Comparison of ENCODE assay signal across 12 cellular contexts in genomic region chr6:181049-181654, GRCh38.
DNase-seq lines count a peak whose midpoint lies in the region; ATAC-seq and TF ChIP-seq lines count a peak whose summit lies in the region.
"Had no signal": no experiment of that assay in that cellular context is flagged by ENCODE, and none has a peak within 500 bp of the region (broad histone marks: within the 10 kb centered on the region; RNA-seq: fewer than 3 reads in every experiment).

No MANE protein-coding gene starts in this region.

- no peaks in the 10 kb centered on the region for H3K9me3 ChIP-seq in CD4-positive, CD25-positive, alpha-beta regulatory T cell (ENCODE audit: control insufficient read depth in 2 of 2, low read length in 2 of 2)
- no peaks in the 10 kb centered on the region for H3K9me3 ChIP-seq in OCI-LY1 (ENCODE audit: low read length)

- H2AFZ ChIP-seq in OCI-LY1 (ENCODE audit: low read length), result no peak overlapping the region

- peak overlapping the region; percentile 48 for H3K9ac ChIP-seq in OCI-LY1 (ENCODE audit: low read length)

- no peak overlapping the region for H3K27ac ChIP-seq in CD4-positive, CD25-positive, alpha-beta regulatory T cell (ENCODE audit: insufficient read depth, low read length, poor library complexity, severe bottlenecking)
- peak overlapping the region; percentile 93 for H3K27ac ChIP-seq in OCI-LY1 (ENCODE audit: low read depth, low read length, poor library complexity, severe bottlenecking)

- H3K9me2 ChIP-seq in OCI-LY1 (ENCODE audit: low read depth, low read length), result no peaks in the 10 kb centered on the region

- intact Hi-C loops in lower leg skin (cut with DNase I; ENCODE audit: low total_unique reads), result no loop called here

- H3K36me3 Mint-ChIP-seq in CD4-positive, CD25-positive, alpha-beta regulatory T cell, result no peaks in the 10 kb centered on the region
- H3K36me3 Mint-ChIP-seq in WTC11, result peaks cover 19% of the 10 kb centered on the region

- POLR2A ChIA-PET in WTC11 (lab: Charles Lee), result no interaction called here

- no peaks in the 10 kb centered on the region for H3K79me2 ChIP-seq in OCI-LY1 (ENCODE audit: insufficient read depth, low read length)

- H3K9me3 Mint-ChIP-seq in CD4-positive, CD25-positive, alpha-beta regulatory T cell, result peaks cover 0 to 3% (median 0%) of the 10 kb centered on the region in 7 donors
- peaks cover 23% of the 10 kb centered on the region for H3K9me3 Mint-ChIP-seq in WTC11

- H3K4me1 ChIP-seq in CD4-positive, CD25-positive, alpha-beta regulatory T cell (ENCODE audit: control insufficient read depth, insufficient read depth, low read length, poor library complexity, severe bottlenecking), result peaks cover 7% of the 10 kb centered on the region
- peaks cover 59% of the 10 kb centered on the region for H3K4me1 ChIP-seq in OCI-LY1 (ENCODE audit: insufficient read depth, low read length, severe bottlenecking)

- WGBS in lower leg skin, 2 donors, result 53 to 63% methylated on average over 5 of the region's 5 CpGs

- H3K36me3 ChIP-seq in CD4-positive, CD25-positive, alpha-beta regulatory T cell (ENCODE audit: control insufficient read depth, insufficient read depth, low read length), result no peaks in the 10 kb centered on the region
- no peaks in the 10 kb centered on the region for H3K36me3 ChIP-seq in OCI-LY1 (ENCODE audit: insufficient read depth, low read length)

- H3K27me3 ChIP-seq in CD4-positive, CD25-positive, alpha-beta regulatory T cell (ENCODE audit: control insufficient read depth, insufficient read depth, low read length), result no peaks in the 10 kb centered on the region
- H3K27me3 ChIP-seq in OCI-LY1 (ENCODE audit: insufficient read depth, low read length), result no peaks in the 10 kb centered on the region

- peak in 1 of 2 donors; percentile 34 for ATAC-seq in CD4-positive, CD25-positive, alpha-beta regulatory T cell (ENCODE audit: low read depth in 2 of 2)
- peak; percentile 66 for ATAC-seq in GM18909 (IDR thresholded peaks at IDR 0.05; ENCODE audit: poor library complexity, unreplicated experiment)
- ATAC-seq in HG02759 (IDR thresholded peaks at IDR 0.05; ENCODE audit: unreplicated experiment), result peak; percentile 55
- no peak for ATAC-seq in WTC11

- no peaks in the 10 kb centered on the region for H3K27me3 Mint-ChIP-seq in CD4-positive, CD25-positive, alpha-beta regulatory T cell
- peaks cover 7% of the 10 kb centered on the region for H3K27me3 Mint-ChIP-seq in WTC11 (ENCODE audit: low read depth)

- no peak for TF ChIP-seq CTCF in OCI-LY1 (IDR thresholded peaks at IDR 0.05; ENCODE audit: low read length)
- no peak for TF ChIP-seq CTCF in WTC11 (IDR thresholded peaks at IDR 0.05)
- no peak for TF ChIP-seq CTCF in lower leg skin (IDR thresholded peaks at IDR 0.05)

- peak overlapping the region in 1 of 3 donors; percentile 64 for H3K27ac Mint-ChIP-seq in CD4-positive, CD25-positive, alpha-beta regulatory T cell
- no peak overlapping the region for H3K27ac Mint-ChIP-seq in WTC11

- DNase-seq in CD4-positive, CD25-positive, alpha-beta regulatory T cell, result peak in 1 of 3 donors; percentile 45
- DNase-seq in WTC11 (ENCODE audit: low spot score) (no peak), superior temporal gyrus (ENCODE audit: extremely low spot score) (no peak), T1000 (lab: John Stamatoyannopoulos, UW) (no peak), lower leg skin (ENCODE audit: low spot score in 2 of 2) (no peak)
- DNase-seq: AML-193, glutamatergic neuron, Kasumi-1, retina had no signal

- CTCF ChIA-PET in WTC11 (lab: Charles Lee), result interaction anchor here (1.5 kb wide), 1 partner anchor 8 kb away, joined by 4 read pairs; no protein-coding TSS in a partner anchor

- H3K4me1 Mint-ChIP-seq in CD4-positive, CD25-positive, alpha-beta regulatory T cell, result peaks cover 11 to 21% (median 15%) of the 10 kb centered on the region in 4 donors
- no peaks in the 10 kb centered on the region for H3K4me1 Mint-ChIP-seq in WTC11

- H3K4me2 ChIP-seq in OCI-LY1 (ENCODE audit: low read length), result peak overlapping the region; percentile 48

- peak overlapping the region in 3 of 4 donors; percentile 18 to 74 (median 26) for H3K4me3 Mint-ChIP-seq in CD4-positive, CD25-positive, alpha-beta regulatory T cell
- H3K4me3 Mint-ChIP-seq in WTC11, result no peak overlapping the region

- H3K4me3 ChIP-seq in CD4-positive, CD25-positive, alpha-beta regulatory T cell (ENCODE audit: low read depth, low read length), result peak overlapping the region; percentile 39
- H3K4me3 ChIP-seq in OCI-LY1 (ENCODE audit: low read depth, low read length, poor library complexity, severe bottlenecking) (peak overlapping the region; percentile 25), lower leg skin (ENCODE audit: low read depth, poor library complexity, severe bottlenecking) (no peak overlapping the region)

- no peaks in the 10 kb centered on the region for H4K20me1 ChIP-seq in OCI-LY1 (ENCODE audit: insufficient read depth, low read length)

- no peak for TF ChIP-seq POLR2A in lower leg skin (IDR thresholded peaks at IDR 0.05)

- H3F3A ChIP-seq in OCI-LY1 (ENCODE audit: insufficient read depth, low read length), result no peaks in the 10 kb centered on the region

TF ChIP-seq in WTC11, 78 proteins besides CTCF, POLR2A, EP300 and RAD21 (continues in another document):
- TF ChIP-seq USF2 (CRISPR knock-in tag; IDR thresholded peaks at IDR 0.05) (no peak), ATF2 (CRISPR knock-in tag; IDR thresholded peaks at IDR 0.05; ENCODE audit: borderline replicate concordance, low read depth) (no peak), NR1H2 (CRISPR knock-in tag; IDR thresholded peaks at IDR 0.05) (no peak), ZNF671 (CRISPR knock-in tag; IDR thresholded peaks at IDR 0.05) (no peak), SMAD3 (CRISPR knock-in tag; IDR thresholded peaks at IDR 0.05; ENCODE audit: borderline replicate concordance) (no peak), AR (CRISPR knock-in tag; IDR thresholded peaks at IDR 0.05) (no peak), ZNF425 (CRISPR knock-in tag; conservative IDR thresholded peaks at IDR 0.05) (no peak), JAZF1 (CRISPR knock-in tag; IDR thresholded peaks at IDR 0.05) (no peak), TCF7 (CRISPR knock-in tag; IDR thresholded peaks at IDR 0.05; ENCODE audit: low read depth) (no peak), SP1 (CRISPR knock-in tag; conservative IDR thresholded peaks at IDR 0.05) (no peak), ZBTB21 (CRISPR knock-in tag; IDR thresholded peaks at IDR 0.05; ENCODE audit: borderline replicate concordance) (no peak)
